Comparison of ENCODE assay signal across 20 cellular contexts in the genomic region with DNA sequence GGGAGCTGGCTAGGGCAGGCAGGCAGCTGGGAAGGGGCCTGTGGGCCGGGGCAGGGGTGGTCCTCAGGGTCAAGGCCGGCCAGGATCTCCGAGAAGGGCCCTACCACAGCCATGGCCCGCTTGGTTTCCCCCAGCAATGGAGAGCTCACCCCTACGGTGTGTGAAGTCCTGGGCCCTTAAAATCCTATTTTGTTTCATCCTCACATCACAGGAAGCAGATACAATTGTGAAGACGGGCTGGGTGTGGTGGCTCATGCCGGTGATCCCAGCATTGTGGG. TPM values are rescaled to one million over a fixed set of nuclear protein-coding genes. Genes with fewer than 3 reads are reported as not detected.
DNase-seq lines count a peak whose midpoint lies in the region; ATAC-seq, FAIRE-seq and TF ChIP-seq lines count a peak whose summit lies in the region.
"Had no signal": no experiment of that assay in that cellular context is flagged by ENCODE, and none has a peak within 500 bp of the region (broad histone marks: within the 10 kb centered on the region; RNA-seq: fewer than 3 reads in every experiment).

No MANE protein-coding gene starts in this region.

- no peak overlapping the region; the same call in 1 of the 2 replicates for H3K4me2 ChIP-seq in K562 (ENCODE audit: insufficient read depth, low read length)
- H3K4me2 ChIP-seq: A549, GM23338 had no signal

- H3K4me1 Mint-ChIP-seq in CD4-positive, alpha-beta memory T cell, result peaks cover 3 to 43% (median 18%) of the 10 kb centered on the region in 4 donors
- peaks cover 14 to 22% (median 15%) of the 10 kb centered on the region in 3 donors for H3K4me1 Mint-ChIP-seq in IgD-negative memory B cell
- H3K4me1 Mint-ChIP-seq in stimulated activated naive B cell treated with anti-CD40 and anti-IgM and Interleukin-4, amounts not matched to agents 10 μg/mL and 1 μg/mL and 100 μg/mL, for 72 hours, result peaks cover 17 to 30% of the 10 kb centered on the region in 2 donors

- H4K20me1 ChIP-seq in K562 (replicated peaks; ENCODE audit: control insufficient read depth, insufficient read depth, low read length), result peaks cover 12% of the 10 kb centered on the region

- no peak for DNase-seq in CD4-positive, alpha-beta memory T cell
- DNase-seq in K562 (ENCODE audit: extremely low read depth in 1 of 4, low spot score in 3 of 4) (no peak), T1000 (lab: John Stamatoyannopoulos, UW) (no peak), prostate gland (ENCODE audit: low spot score) (no peak), HK-2 (ENCODE audit: unreplicated experiment) (no peak)
- no peak for DNase-seq in stimulated activated naive B cell treated with anti-CD40 and anti-IgM and Interleukin-4, amounts not matched to agents 10 μg/mL and 1 μg/mL and 100 μg/mL, for 72 hours
- DNase-seq: Calu3, DMS 273 treated with DMSO at 0.1 percent for 48 hours, H7, IMR-90 had no signal

- no peak for FAIRE-seq in K562 (lab: Jason Lieb, UNC)
- FAIRE-seq: A549, GM12878, GM18507 had no signal

- in situ Hi-C loops in K562 (cut with MboI), result no loop called here

- H3K27ac ChIP-seq in CD4-positive, alpha-beta memory T cell (ENCODE audit: low read depth, low read length), result no peak overlapping the region
- peak overlapping the region; percentile 55; the same call in 2 of the 3 replicates for H3K27ac ChIP-seq in K562 (ENCODE audit: extremely low read depth, low read depth, low read length)
- H3K27ac ChIP-seq in prostate gland, result no peak overlapping the region
- H3K27ac ChIP-seq: A549 had no signal

- TF ChIP-seq EP300 in K562 (IDR thresholded peaks at IDR 0.05; ENCODE audit: low read length), result no peak

- peaks cover 67% of the 10 kb centered on the region for H3K79me2 ChIP-seq in K562 (ENCODE audit: control insufficient read depth, insufficient read depth, low read length)

- H3K9me3 Mint-ChIP-seq in CD4-positive, alpha-beta memory T cell, result peaks cover 0 to 1% (median 0%) of the 10 kb centered on the region in 8 donors
- H3K9me3 Mint-ChIP-seq in IgD-negative memory B cell, result no peaks in the 10 kb centered on the region
- H3K9me3 Mint-ChIP-seq in stimulated activated naive B cell treated with anti-CD40 and anti-IgM and Interleukin-4, amounts not matched to agents 10 μg/mL and 1 μg/mL and 100 μg/mL, for 72 hours, result no peaks in the 10 kb centered on the region
- H3K9me3 Mint-ChIP-seq: CD14-positive monocyte, GM23338 had no signal

- H3K9me1 ChIP-seq in K562 (ENCODE audit: control insufficient read depth, insufficient read depth, low read length), result peaks cover 5% of the 10 kb centered on the region

- H3K36me3 ChIP-seq in CD4-positive, alpha-beta memory T cell (ENCODE audit: insufficient read depth, low read length), result peaks cover 28% of the 10 kb centered on the region
- H3K36me3 ChIP-seq in K562 (ENCODE audit: control insufficient read depth, insufficient read depth, low read length) (peaks cover 68% of the 10 kb centered on the region; the same call in 2 of the 3 replicates), prostate gland (peaks cover 0 to 6% of the 10 kb centered on the region in 2 donors)

- TF ChIP-seq POLR2A in K562 (conservative IDR thresholded peaks at IDR 0.05) (no peak), prostate gland (IDR thresholded peaks at IDR 0.05) (no peak)

- POLR2A ChIA-PET in CD4-positive, alpha-beta memory T cell (lab: Charles Lee; ENCODE audit: partially characterized antibody), result interaction anchor here (1.3 to 2.9 kb wide), 2 partner anchors 9 to 14 kb away, joined by 4 to 29 read pairs; a partner anchor contains a TSS
- POLR2A ChIA-PET in K562 (lab: Yijun Ruan, JAX), result interaction anchor here (0.6 to 3.2 kb wide), 2 partner anchors 9 to 11 kb away, joined by 3 to 15 read pairs; a partner anchor contains a TSS

- no TSS peak for BruUV-seq in K562 (replicated peaks; lab: Mats Ljungman, UMichigan)

- peaks cover 40% of the 10 kb centered on the region for H3K4me1 ChIP-seq in CD4-positive, alpha-beta memory T cell (ENCODE audit: insufficient read depth, low read length)
- H3K4me1 ChIP-seq in K562 (replicated peaks in 1 of 2; ENCODE audit: control insufficient read depth in 2 of 2, insufficient read depth in 2 of 2, low read length in 2 of 2) (peaks cover 48 to 83% of the 10 kb centered on the region in 2 experiments), prostate gland (replicated peaks) (no peaks in the 10 kb centered on the region)

- no peak overlapping the region for H2AFZ ChIP-seq in K562 (ENCODE audit: low read depth, low read length)
- H2AFZ ChIP-seq: GM23338 had no signal

- H3K9ac ChIP-seq in K562 (ENCODE audit: insufficient read depth in 1 of 2, low read depth in 2 of 2, low read length in 2 of 2), result peak overlapping the region in 1 of 2 experiments; percentile 77; a peak in 2 of 4 replicates

- no peaks in the 10 kb centered on the region for H3K27me3 ChIP-seq in CD4-positive, alpha-beta memory T cell (ENCODE audit: insufficient read depth, low read length)
- H3K27me3 ChIP-seq in K562 (ENCODE audit: control insufficient read depth in 2 of 2, insufficient read depth in 2 of 2, low read length in 2 of 2), result no peaks in the 10 kb centered on the region
- no peaks in the 10 kb centered on the region for H3K27me3 ChIP-seq in prostate gland (replicated peaks; ENCODE audit: insufficient read depth)

- H3K4me3 ChIP-seq in CD4-positive, alpha-beta memory T cell (ENCODE audit: low read length in 2 of 2), result no peak overlapping the region
- H3K4me3 ChIP-seq in K562 (no peak overlapping the region), prostate gland (no peak overlapping the region)
- H3K4me3 ChIP-seq: A549, GM12878, GM23338 had no signal

- H3K9me3 ChIP-seq in CD4-positive, alpha-beta memory T cell (ENCODE audit: control insufficient read depth in 1 of 2, low read length in 2 of 2), result no peaks in the 10 kb centered on the region
- H3K9me3 ChIP-seq in K562 (replicated peaks; ENCODE audit: control insufficient read depth, insufficient read depth, low read depth, low read length) (no peaks in the 10 kb centered on the region), prostate gland (no peaks in the 10 kb centered on the region)
- H3K9me3 ChIP-seq: A549 had no signal

- WGBS in K562 (ENCODE audit: insufficient coverage, low coverage, missing lambda C conversion rate), result 81% methylated on average over 6 of the region's 7 CpGs
- WGBS in prostate gland, result 78% methylated on average over 7 of the region's 7 CpGs

- TF ChIP-seq CTCF in K562 (IDR thresholded peaks at IDR 0.05 in 2 of 3, conservative IDR thresholded peaks at IDR 0.05 in 1 of 3; ENCODE audit: insufficient read depth in 2 of 3, low read depth in 1 of 3, low read length in 3 of 3), result no peak
- no peak for TF ChIP-seq CTCF in prostate gland (IDR thresholded peaks at IDR 0.05)

- intact Hi-C loops in CD4-positive, alpha-beta memory T cell (cut with micrococcal nuclease), result no loop called here
- intact Hi-C loops in K562 (cut with micrococcal nuclease) (no loop called here), prostate gland (cut with DNase I) (no loop called here)

- peak overlapping the region in 4 of 7 donors; percentile 18 to 61 (median 37) for H3K27ac Mint-ChIP-seq in CD4-positive, alpha-beta memory T cell
- H3K27ac Mint-ChIP-seq in IgD-negative memory B cell, result peak overlapping the region in 2 of 3 donors; percentile 35 to 73
- peak overlapping the region; percentile 31 for H3K27ac Mint-ChIP-seq in stimulated activated naive B cell treated with anti-CD40 and anti-IgM and Interleukin-4, amounts not matched to agents 10 μg/mL and 1 μg/mL and 100 μg/mL, for 72 hours
- H3K27ac Mint-ChIP-seq: CD14-positive monocyte, GM23338 had no signal

- no peak overlapping the region for H3K4me3 Mint-ChIP-seq in CD4-positive, alpha-beta memory T cell
- H3K4me3 Mint-ChIP-seq in IgD-negative memory B cell, result peak overlapping the region in 2 of 4 donors; percentile 27 to 65
- H3K4me3 Mint-ChIP-seq in stimulated activated naive B cell treated with anti-CD40 and anti-IgM and Interleukin-4, amounts not matched to agents 10 μg/mL and 1 μg/mL and 100 μg/mL, for 72 hours, result no peak overlapping the region
- H3K4me3 Mint-ChIP-seq: CD14-positive monocyte, GM23338 had no signal

- H3K27me3 Mint-ChIP-seq in CD4-positive, alpha-beta memory T cell, result no peaks in the 10 kb centered on the region
- no peaks in the 10 kb centered on the region for H3K27me3 Mint-ChIP-seq in IgD-negative memory B cell
- no peaks in the 10 kb centered on the region for H3K27me3 Mint-ChIP-seq in stimulated activated naive B cell treated with anti-CD40 and anti-IgM and Interleukin-4, amounts not matched to agents 10 μg/mL and 1 μg/mL and 100 μg/mL, for 72 hours

- TF ChIP-seq RAD21 in K562 (CRISPR knock-in tag; conservative IDR thresholded peaks at IDR 0.05 in 1 of 2, IDR thresholded peaks at IDR 0.05 in 1 of 2), result no peak

- no peak for ATAC-seq in K562
- no peak for ATAC-seq in stimulated activated naive B cell treated with anti-CD40 and anti-IgM and Interleukin-4, amounts not matched to agents 10 μg/mL and 1 μg/mL and 100 μg/mL, for 72 hours (replicated peaks)
- ATAC-seq: A549, GM12878, GM23338 had no signal

- H3K36me3 Mint-ChIP-seq in CD4-positive, alpha-beta memory T cell, result peaks cover 3 to 15% of the 10 kb centered on the region in 2 donors
- peaks cover 2% of the 10 kb centered on the region for H3K36me3 Mint-ChIP-seq in IgD-negative memory B cell
- peaks cover 23 to 41% of the 10 kb centered on the region in 2 donors for H3K36me3 Mint-ChIP-seq in stimulated activated naive B cell treated with anti-CD40 and anti-IgM and Interleukin-4, amounts not matched to agents 10 μg/mL and 1 μg/mL and 100 μg/mL, for 72 hours

- CTCF ChIA-PET in CD4-positive, alpha-beta memory T cell (lab: Charles Lee; ENCODE audit: partially characterized antibody), result interaction anchor here (0.6 to 1.4 kb wide), 3 partner anchors 13 to 38 kb away, joined by 3 to 4 read pairs (median 3); no protein-coding TSS in a partner anchor
- CTCF ChIA-PET in K562 (lab: Yijun Ruan, JAX; ENCODE audit: low intra/inter-chr PET ratio), result interaction anchor here (0.6 kb wide), 1 partner anchor 99 kb away, joined by 3 read pairs; no protein-coding TSS in a partner anchor

RNA-seq across cellular contexts. Expression of a gene that starts 8.7 kb away (rescaled TPM):
- total RNA-seq in CD4-positive, alpha-beta memory T cell, result not detected
- not detected for polyA plus RNA-seq in CD4-positive, alpha-beta memory T cell
- polyA plus RNA-seq in IgD-negative memory B cell (not detected), K562 (2011; rRNA removed) (not detected in 2 replicates), K562 (2014; fragmentation: Illumina TruSeq; extraction: Trizol) (not detected in 2 replicates), K562 (2014; fragmentation: Nextera tagmentation; extraction: Ambion mirVana) (not detected), K562 (2014; rRNA removed) (not detected in 2 replicates)
- not detected in 2 replicates for total RNA-seq in K562 (2011; cell fraction: chromatin; rRNA removed; ENCODE audit: low replicate concordance)
- total RNA-seq in K562 (2011; cell fraction: nucleolus; rRNA removed), result not detected in 2 replicates
- not detected in 2 replicates for total RNA-seq in K562 (2011; cell fraction: nucleoplasm; rRNA removed)
- total RNA-seq in K562 (2014; rRNA removed) (not detected in 2 replicates), K562 (2014; rRNA removed; fragmentation: Illumina TruSeq; extraction: Trizol) (not detected in 2 replicates), K562 (2015; rRNA removed; fragmentation: Illumina TruSeq; extraction: Trizol) (not detected in 2 replicates), K562 (2021) (not detected in 2 replicates), prostate gland (not detected)
- polyA plus RNA-seq in K562 (2011; cell fraction: cytosol; rRNA removed), result not detected in 2 replicates
- polyA plus RNA-seq in K562 (2011; cell fraction: nucleus; rRNA removed), result not detected in 2 replicates
- polyA plus RNA-seq in K562 (2012), result not detected in 2 replicates
- under 0.01 TPM in 2 replicates for polyA minus RNA-seq in K562 (2011; rRNA and poly(A)+ RNA removed)
- 667 TPM in 1 of 2 replicates, not detected in the other for polyA minus RNA-seq in K562 (2011; cell fraction: cytosol; rRNA and poly(A)+ RNA removed)
- under 0.01 TPM in 1 of 2 replicates, not detected in the other for polyA minus RNA-seq in K562 (2011; cell fraction: nucleus; rRNA and poly(A)+ RNA removed)
- total RNA-seq: Calu3, Daoy, GM12878, GM23338, H7, HT-29, IMR-90 had no signal
- polyA plus RNA-seq: A549, AG04450, BJ, CD14-positive monocyte, GM12878, GM23338, IMR-90 had no signal

RNA-seq across cellular contexts. Expression of a gene that starts 9.0 kb away (rescaled TPM):
- 10 to 100 TPM; 68.3 to 71.7 TPM for total RNA-seq in CD4-positive, alpha-beta memory T cell
- polyA plus RNA-seq in CD4-positive, alpha-beta memory T cell, result 100 to 1,000 TPM in 1 of 2 donors, 10 to 100 TPM in 1; 48.6 to 125 TPM
- polyA plus RNA-seq in IgD-negative memory B cell (138 TPM), K562 (2011; rRNA removed) (10.3 and 26.2 TPM in 2 replicates), K562 (2014; fragmentation: Illumina TruSeq; extraction: Trizol) (7.1 and 20.0 TPM in 2 replicates), K562 (2014; fragmentation: Nextera tagmentation; extraction: Ambion mirVana) (1 to 10 TPM in 1 of 2 experiments, under 1 TPM in 1; 0.89 to 1.3 TPM), K562 (2014; rRNA removed) (21.2 and 30.2 TPM in 2 replicates)
- total RNA-seq in K562 (2011; cell fraction: chromatin; rRNA removed; ENCODE audit: low replicate concordance), result 28.6 and 108 TPM in 2 replicates
- total RNA-seq in K562 (2011; cell fraction: nucleolus; rRNA removed), result 71.0 and 80.0 TPM in 2 replicates
- total RNA-seq in K562 (2011; cell fraction: nucleoplasm; rRNA removed), result 33.8 and 41.3 TPM in 2 replicates
- total RNA-seq in K562 (2014; rRNA removed) (15.6 and 22.1 TPM in 2 replicates), K562 (2014; rRNA removed; fragmentation: Illumina TruSeq; extraction: Trizol) (1.2 and 1.8 TPM in 2 replicates), K562 (2015; rRNA removed; fragmentation: Illumina TruSeq; extraction: Trizol) (8.6 and 9.3 TPM in 2 replicates), K562 (2021) (59.6 and 59.9 TPM in 2 replicates), prostate gland (100 to 1,000 TPM in 1 of 2 donors, 10 to 100 TPM in 1; 65.1 to 114 TPM)
- polyA plus RNA-seq in K562 (2011; cell fraction: cytosol; rRNA removed), result 36.6 and 87.3 TPM in 2 replicates
- 34.7 and 60.1 TPM in 2 replicates for polyA plus RNA-seq in K562 (2011; cell fraction: nucleus; rRNA removed)
- polyA plus RNA-seq in K562 (2012), result 34.1 and 52.5 TPM in 2 replicates
- 10.3 and 15.6 TPM in 2 replicates for polyA minus RNA-seq in K562 (2011; rRNA and poly(A)+ RNA removed)
- polyA minus RNA-seq in K562 (2011; cell fraction: cytosol; rRNA and poly(A)+ RNA removed), result 72.1 and 84.4 TPM in 2 replicates
- 33.7 and 37.4 TPM in 2 replicates for polyA minus RNA-seq in K562 (2011; cell fraction: nucleus; rRNA and poly(A)+ RNA removed)

RNA-seq across cellular contexts. Expression of a gene that starts 11.0 kb away (rescaled TPM):
- total RNA-seq in CD4-positive, alpha-beta memory T cell, result 100 to 1,000 TPM; 153 to 160 TPM
- polyA plus RNA-seq in CD4-positive, alpha-beta memory T cell, result 100 to 1,000 TPM; 203 to 230 TPM
- polyA plus RNA-seq in IgD-negative memory B cell (322 TPM), K562 (2011; rRNA removed) (59.0 and 93.9 TPM in 2 replicates), K562 (2014; fragmentation: Illumina TruSeq; extraction: Trizol) (87.6 and 109 TPM in 2 replicates), K562 (2014; fragmentation: Nextera tagmentation; extraction: Ambion mirVana) (1 to 10 TPM; 3.2 to 5.6 TPM), K562 (2014; rRNA removed) (140 and 154 TPM in 2 replicates)
- total RNA-seq in K562 (2011; cell fraction: chromatin; rRNA removed; ENCODE audit: low replicate concordance), result 66.6 and 166 TPM in 2 replicates
- total RNA-seq in K562 (2011; cell fraction: nucleolus; rRNA removed), result 109 and 113 TPM in 2 replicates
- total RNA-seq in K562 (2011; cell fraction: nucleoplasm; rRNA removed), result 92.6 and 119 TPM in 2 replicates
- total RNA-seq in K562 (2014; rRNA removed) (63.2 and 75.6 TPM in 2 replicates), K562 (2014; rRNA removed; fragmentation: Illumina TruSeq; extraction: Trizol) (21.4 and 26.2 TPM in 2 replicates), K562 (2015; rRNA removed; fragmentation: Illumina TruSeq; extraction: Trizol) (44.6 and 46.1 TPM in 2 replicates), K562 (2021) (133 and 138 TPM in 2 replicates), prostate gland (10 to 100 TPM; 36.9 to 58.7 TPM)
- 105 and 207 TPM in 2 replicates for polyA plus RNA-seq in K562 (2011; cell fraction: cytosol; rRNA removed)
- polyA plus RNA-seq in K562 (2011; cell fraction: nucleus; rRNA removed), result 149 and 223 TPM in 2 replicates
- 85.0 and 165 TPM in 2 replicates for polyA plus RNA-seq in K562 (2012)
- polyA minus RNA-seq in K562 (2011; rRNA and poly(A)+ RNA removed), result 11.6 and 16.6 TPM in 2 replicates
- polyA minus RNA-seq in K562 (2011; cell fraction: cytosol; rRNA and poly(A)+ RNA removed), result 30.8 and 60.9 TPM in 2 replicates
- polyA minus RNA-seq in K562 (2011; cell fraction: nucleus; rRNA and poly(A)+ RNA removed), result 22.8 and 25.2 TPM in 2 replicates

RNA-seq across cellular contexts. Expression of a gene that starts 15.1 kb away (rescaled TPM):
- total RNA-seq in CD4-positive, alpha-beta memory T cell, result 1 to 10 TPM in 1 of 2 experiments, under 1 TPM in 1; 0.79 to 1.2 TPM
- polyA plus RNA-seq in CD4-positive, alpha-beta memory T cell, result under 1 TPM; 0.59 TPM
- polyA plus RNA-seq in IgD-negative memory B cell, result 3.9 TPM
- 13.9 and 50.0 TPM in 2 replicates for total RNA-seq in K562 (2011; cell fraction: chromatin; rRNA removed; ENCODE audit: low replicate concordance)
- total RNA-seq in K562 (2011; cell fraction: nucleolus; rRNA removed), result 79.5 and 104 TPM in 2 replicates
- 29.6 and 30.1 TPM in 2 replicates for total RNA-seq in K562 (2011; cell fraction: nucleoplasm; rRNA removed)
- 19.3 and 26.7 TPM in 2 replicates for total RNA-seq in K562 (2014; rRNA removed)
- total RNA-seq in K562 (2014; rRNA removed; fragmentation: Illumina TruSeq; extraction: Trizol), result 0.80 and 1.1 TPM in 2 replicates
- 2.0 and 2.7 TPM in 2 replicates for total RNA-seq in K562 (2015; rRNA removed; fragmentation: Illumina TruSeq; extraction: Trizol)
- total RNA-seq in K562 (2021), result 36.2 and 39.4 TPM in 2 replicates
- polyA plus RNA-seq in K562 (2011; rRNA removed), result 2.8 and 6.3 TPM in 2 replicates
- polyA plus RNA-seq in K562 (2011; cell fraction: cytosol; rRNA removed), result 4.3 and 59.2 TPM in 2 replicates
- 36.4 and 172 TPM in 2 replicates for polyA plus RNA-seq in K562 (2011; cell fraction: nucleus; rRNA removed)
- polyA plus RNA-seq in K562 (2012), result 6.9 and 23.9 TPM in 2 replicates
- polyA plus RNA-seq in K562 (2014; fragmentation: Illumina TruSeq; extraction: Trizol), result 0.37 and 2.7 TPM in 2 replicates
- under 1 TPM; 0.55 to 0.75 TPM for polyA plus RNA-seq in K562 (2014; fragmentation: Nextera tagmentation; extraction: Ambion mirVana)
- polyA plus RNA-seq in K562 (2014; rRNA removed), result 17.3 and 26.8 TPM in 2 replicates
- polyA minus RNA-seq in K562 (2011; rRNA and poly(A)+ RNA removed), result 0.30 and 1.8 TPM in 2 replicates
- polyA minus RNA-seq in K562 (2011; cell fraction: cytosol; rRNA and poly(A)+ RNA removed), result 5.8 and 14.1 TPM in 2 replicates
- 5.8 and 22.6 TPM in 2 replicates for polyA minus RNA-seq in K562 (2011; cell fraction: nucleus; rRNA and poly(A)+ RNA removed)
- not detected for total RNA-seq in prostate gland
- total RNA-seq: Calu3, Daoy, HT-29, IMR-90 had no signal
- polyA plus RNA-seq: AG04450, BJ, CD14-positive monocyte, IMR-90 had no signal

RNA-seq across cellular contexts. Expression of a gene that starts 23.8 kb away (rescaled TPM):
- 1 to 10 TPM; 9.2 to 9.6 TPM for total RNA-seq in CD4-positive, alpha-beta memory T cell
- 1 to 10 TPM in 1 of 2 donors, under 1 TPM in 1; 0.27 to 1.1 TPM for polyA plus RNA-seq in CD4-positive, alpha-beta memory T cell
- 4.2 TPM for polyA plus RNA-seq in IgD-negative memory B cell
- 89.0 and 254 TPM in 2 replicates for total RNA-seq in K562 (2011; cell fraction: chromatin; rRNA removed; ENCODE audit: low replicate concordance)
- total RNA-seq in K562 (2011; cell fraction: nucleolus; rRNA removed), result 180 and 206 TPM in 2 replicates
- total RNA-seq in K562 (2011; cell fraction: nucleoplasm; rRNA removed), result 120 and 121 TPM in 2 replicates
- 55.2 and 62.0 TPM in 2 replicates for total RNA-seq in K562 (2014; rRNA removed)
- total RNA-seq in K562 (2014; rRNA removed; fragmentation: Illumina TruSeq; extraction: Trizol), result 14.8 and 16.4 TPM in 2 replicates
- total RNA-seq in K562 (2015; rRNA removed; fragmentation: Illumina TruSeq; extraction: Trizol), result 39.0 and 41.3 TPM in 2 replicates
- 97.2 and 118 TPM in 2 replicates for total RNA-seq in K562 (2021)
- 27.9 and 44.1 TPM in 2 replicates for polyA plus RNA-seq in K562 (2011; rRNA removed)
- 43.2 and 88.8 TPM in 2 replicates for polyA plus RNA-seq in K562 (2011; cell fraction: cytosol; rRNA removed)
- polyA plus RNA-seq in K562 (2011; cell fraction: nucleus; rRNA removed), result 58.8 and 128 TPM in 2 replicates
- 49.0 and 52.3 TPM in 2 replicates for polyA plus RNA-seq in K562 (2012)
- polyA plus RNA-seq in K562 (2014; fragmentation: Illumina TruSeq; extraction: Trizol), result 31.2 and 62.4 TPM in 2 replicates
- polyA plus RNA-seq in K562 (2014; fragmentation: Nextera tagmentation; extraction: Ambion mirVana), result 1 to 10 TPM; 1.4 to 2.0 TPM
- polyA plus RNA-seq in K562 (2014; rRNA removed), result 31.0 and 46.7 TPM in 2 replicates
- 36.2 and 53.3 TPM in 2 replicates for polyA minus RNA-seq in K562 (2011; rRNA and poly(A)+ RNA removed)
- polyA minus RNA-seq in K562 (2011; cell fraction: cytosol; rRNA and poly(A)+ RNA removed), result 119 and 167 TPM in 2 replicates
- polyA minus RNA-seq in K562 (2011; cell fraction: nucleus; rRNA and poly(A)+ RNA removed), result 45.8 and 47.4 TPM in 2 replicates
- total RNA-seq in prostate gland, result 10 to 100 TPM in 1 of 2 donors, 1 to 10 TPM in 1; 3.8 to 18.7 TPM
